25 cellular contexts compared by ENCODE assay signal in genomic region chr14:20381341-20381740, GRCh38. TPM values are rescaled to one million over a fixed set of nuclear protein-coding genes. Genes with fewer than 3 reads are reported as not detected.
"Had no signal": no experiment of that assay in that cellular context is flagged by ENCODE, and none has a peak within 500 bp of the region (broad histone marks: within the 10 kb centered on the region; RNA-seq: fewer than 3 reads in every experiment).

No MANE protein-coding gene starts in this region.

- H3K27ac ChIP-seq: dorsolateral prefrontal cortex, esophagus muscularis mucosa, foreskin keratinocyte, gastroesophageal sphincter, heart left ventricle, hepatocyte, left lung, ovary, psoas muscle, sigmoid colon, stomach, thyroid gland had no signal

- H3K4me3 ChIP-seq: dorsolateral prefrontal cortex, esophagus muscularis mucosa, gastroesophageal sphincter, heart left ventricle, hepatocyte, left lung, ovary, psoas muscle, sigmoid colon, stomach, thyroid gland had no signal

- H3K4me1 ChIP-seq: foreskin keratinocyte, gastroesophageal sphincter, heart left ventricle, left lung, psoas muscle, sigmoid colon, thyroid gland had no signal

- H3K36me3 ChIP-seq: ovary had no signal

- H3K4me2 ChIP-seq: hepatocyte had no signal

- H3K27me3 ChIP-seq: dorsolateral prefrontal cortex, esophagus muscularis mucosa, foreskin keratinocyte, gastroesophageal sphincter, heart left ventricle, hepatocyte, left lung, ovary, sigmoid colon, stomach, thyroid gland had no signal

- H3K4me3 Mint-ChIP-seq: naive thymus-derived CD8-positive, alpha-beta T cell; nephron progenitor cell; stimulated activated naive B cell treated with anti-CD40 and anti-IgM and Interleukin-4, amounts not matched to agents 10 μg/mL and 1 μg/mL and 100 μg/mL, for 72 hours had no signal

- H3K27me3 Mint-ChIP-seq: naive thymus-derived CD8-positive, alpha-beta T cell; stimulated activated naive B cell treated with anti-CD40 and anti-IgM and Interleukin-4, amounts not matched to agents 10 μg/mL and 1 μg/mL and 100 μg/mL, for 72 hours had no signal

- H3K27ac Mint-ChIP-seq: nephron progenitor cell had no signal

- H3K9me3 ChIP-seq: esophagus muscularis mucosa, gastroesophageal sphincter, heart left ventricle, left lung, ovary, psoas muscle, sigmoid colon, stomach, thyroid gland had no signal

- H3K9me3 Mint-ChIP-seq: naive thymus-derived CD8-positive, alpha-beta T cell; nephron progenitor cell; stimulated activated naive B cell treated with anti-CD40 and anti-IgM and Interleukin-4, amounts not matched to agents 10 μg/mL and 1 μg/mL and 100 μg/mL, for 72 hours had no signal

- H2AFZ ChIP-seq: hepatocyte had no signal

- DNase-seq: dorsolateral prefrontal cortex; effector CD4-positive, alpha-beta T cell; foreskin keratinocyte; heart left ventricle; kidney; left lung; mesendoderm; midbrain; naive thymus-derived CD8-positive, alpha-beta T cell; nephron progenitor cell; occipital lobe; ovary; psoas muscle; right cardiac atrium; sigmoid colon; stimulated activated CD4-positive, alpha-beta T cell treated with anti-CD3 and anti-CD28 coated beads, Interleukin-2, amount 100 ng/mL, for 24 hours; stimulated activated CD4-positive, alpha-beta T cell treated with anti-CD3 and anti-CD28 coated beads, Interleukin-4, amount 100 ng/mL, for 24 hours; stimulated activated naive B cell treated with anti-CD40 and anti-IgM and Interleukin-4, amounts not matched to agents 10 μg/mL and 1 μg/mL and 100 μg/mL, for 72 hours; stomach; thyroid gland; trophoblast cell had no signal

RNA-seq across cellular contexts. Expression of gene KLHL33, which starts 54.6 kb away (rescaled TPM):
- total RNA-seq: foreskin keratinocyte, hepatocyte, renal cortical epithelial cell had no signal
- polyA plus RNA-seq: foreskin keratinocyte had no signal
